In genomic region chr3:13106308-13106970, GRCh38 we compare ENCODE assay signal across 17 cellular contexts. TPM values are rescaled to one million over a fixed set of nuclear protein-coding genes. Genes with fewer than 3 reads are reported as not detected.
DNase-seq lines count a peak whose midpoint lies in the region; ATAC-seq, FAIRE-seq and TF ChIP-seq lines count a peak whose summit lies in the region.
"Had no signal": no experiment of that assay in that cellular context is flagged by ENCODE, and none has a peak within 500 bp of the region (broad histone marks: within the 10 kb centered on the region; RNA-seq: fewer than 3 reads in every experiment).

No MANE protein-coding gene starts in this region.

- H3K4me3 Mint-ChIP-seq in naive B cell: no peak overlapping the region
- H3K4me3 Mint-ChIP-seq: activated naive CD8-positive, alpha-beta T cell treated with anti-CD3 and anti-CD28 coated beads, Interleukin-2, amount 10 ng/mL, durations not matched to agents 7 days and 5 days had no signal

- peak overlapping the region in 5 of 6 donors; percentile 38 to 98 (median 85) for H3K27ac Mint-ChIP-seq in naive B cell
- H3K27ac Mint-ChIP-seq: activated naive CD8-positive, alpha-beta T cell treated with anti-CD3 and anti-CD28 coated beads, Interleukin-2, amount 10 ng/mL, durations not matched to agents 7 days and 5 days had no signal

- no peaks in the 10 kb centered on the region for H3K36me3 Mint-ChIP-seq in naive B cell
- H3K36me3 Mint-ChIP-seq: activated naive CD8-positive, alpha-beta T cell treated with anti-CD3 and anti-CD28 coated beads, Interleukin-2, amount 10 ng/mL, durations not matched to agents 7 days and 5 days had no signal

- peaks cover 0 to 5% (median 0%) of the 10 kb centered on the region in 3 donors for H3K27me3 Mint-ChIP-seq in naive B cell

- peak overlapping the region; percentile 31 for H3K4me3 ChIP-seq in WERI-Rb-1 (ENCODE audit: low read depth, low read length)
- H3K4me3 ChIP-seq: HAP-1, heart left ventricle, psoas muscle, transverse colon had no signal

- TF ChIP-seq CTCF in WERI-Rb-1 (IDR thresholded peaks at IDR 0.05; ENCODE audit: low read depth, low read length): no peak

- no peaks in the 10 kb centered on the region for H3K9me3 ChIP-seq in WERI-Rb-1 (ENCODE audit: severe bottlenecking)
- H3K9me3 ChIP-seq: HAP-1, heart left ventricle, psoas muscle, transverse colon had no signal

- FAIRE-seq in H54 (lab: Jason Lieb, UNC): no peak
- FAIRE-seq: GM18507 had no signal

- H3K9me3 Mint-ChIP-seq in naive B cell: peaks cover 0 to 2% (median 0%) of the 10 kb centered on the region in 7 donors
- H3K9me3 Mint-ChIP-seq: activated naive CD8-positive, alpha-beta T cell treated with anti-CD3 and anti-CD28 coated beads, Interleukin-2, amount 10 ng/mL, durations not matched to agents 7 days and 5 days had no signal

- no peaks in the 10 kb centered on the region for H3K27me3 ChIP-seq in WERI-Rb-1 (ENCODE audit: insufficient read depth, low read depth, severe bottlenecking)
- H3K27me3 ChIP-seq: heart left ventricle, transverse colon had no signal

- peak overlapping the region; percentile 97 for H3K27ac ChIP-seq in WERI-Rb-1
- H3K27ac ChIP-seq: heart left ventricle, psoas muscle, transverse colon had no signal

- no peak for TF ChIP-seq POLR2A in H54 (IDR thresholded peaks at IDR 0.05; ENCODE audit: low read depth, low read length)

- H3K36me3 ChIP-seq in WERI-Rb-1: no peaks in the 10 kb centered on the region; the same call in 1 of the 2 replicates
- H3K36me3 ChIP-seq: HAP-1, heart left ventricle, transverse colon had no signal

- ATAC-seq in naive B cell (ENCODE audit: low read depth in 2 of 2) (no peak), GM21825 (IDR thresholded peaks at IDR 0.05; ENCODE audit: unreplicated experiment) (no peak)
- ATAC-seq: heart left ventricle, psoas muscle had no signal

- H3K4me1 Mint-ChIP-seq in naive B cell: peaks cover 16 to 45% (median 40%) of the 10 kb centered on the region in 3 donors

- DNase-seq in COLO668 (lab: John Stamatoyannopoulos, UW; ENCODE audit: unreplicated experiment): peak; percentile 26
- DNase-seq in H54 (ENCODE audit: insufficient read length, low spot score): peak; percentile 27
- peak; percentile 88 for DNase-seq in WERI-Rb-1
- no peak for DNase-seq in naive B cell
- no peak for DNase-seq in pons (ENCODE audit: low spot score)
- no peak for DNase-seq in germinal center (ENCODE audit: low spot score)
- DNase-seq: activated CD4-positive, CD25-positive, alpha-beta regulatory T cell; cerebellar nuclear complex; NCI-H146; stimulated activated CD8-positive, alpha-beta memory T cell treated with anti-CD3 and anti-CD28 coated beads, Interleukin-4, amount 100 ng/mL, for 48 hours; transverse colon had no signal

RNA-seq across cellular contexts. Expression of gene IQSEC1, which starts 33.2 kb away (rescaled TPM):
- polyA plus RNA-seq in naive B cell (ENCODE audit: low read depth in 6 of 6): 10 to 100 TPM; 14.6 to 73.4 (median 36.9) TPM

Comparison
In these comparisons a context has a peak if more than half of its experiments do, and no peak if none do; other contexts are left out.
1. DNase-seq: peak in COLO668 (single experiment), H54 (single experiment) and WERI-Rb-1 (single experiment); none in naive B cell (single experiment), pons (single experiment) and germinal center (single experiment).